ENCODE assay signal across 8 cellular contexts in the genomic region with DNA sequence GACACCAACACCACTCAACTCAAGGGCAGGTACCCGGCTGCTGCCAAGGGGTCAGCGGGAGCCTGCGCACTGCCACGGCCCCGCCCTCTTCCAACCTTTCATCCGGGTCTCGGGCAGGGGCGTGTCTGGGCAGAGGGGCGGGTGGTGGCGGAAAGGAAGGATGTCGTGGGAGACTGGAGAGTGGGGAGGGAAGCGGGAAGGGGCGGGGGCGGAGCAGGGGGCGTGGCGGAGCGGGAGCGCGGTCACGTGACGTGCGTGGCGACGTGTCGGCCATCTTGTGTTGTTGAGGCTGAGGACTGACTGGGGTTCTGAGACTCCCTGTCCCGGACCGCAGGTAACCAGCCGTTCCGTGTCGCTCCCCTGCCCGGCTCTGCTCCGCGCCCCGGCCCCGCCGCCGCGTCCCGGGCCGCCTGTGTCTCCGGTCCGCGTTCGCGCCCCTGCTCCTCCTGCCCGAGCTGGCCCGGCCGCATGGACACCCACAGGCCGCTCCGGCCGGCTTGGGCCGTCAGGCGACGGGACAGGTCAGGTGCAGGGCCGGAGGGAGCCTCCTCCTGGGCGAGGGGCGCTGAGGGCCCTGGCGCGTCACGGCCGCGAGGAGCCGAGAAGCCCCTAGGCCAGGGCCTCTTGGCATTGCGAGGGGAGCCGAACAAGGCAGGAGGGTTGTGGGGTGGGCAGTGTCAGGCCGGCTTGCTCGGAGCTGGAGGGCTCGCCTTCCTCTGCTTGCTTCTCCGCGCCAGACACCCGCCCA. TPM values are rescaled to one million over a fixed set of nuclear protein-coding genes. Genes with fewer than 3 reads are reported as not detected.
DNase-seq lines count a peak whose midpoint lies in the region; ATAC-seq and FAIRE-seq lines count a peak whose summit lies in the region.

A gene with protein sequence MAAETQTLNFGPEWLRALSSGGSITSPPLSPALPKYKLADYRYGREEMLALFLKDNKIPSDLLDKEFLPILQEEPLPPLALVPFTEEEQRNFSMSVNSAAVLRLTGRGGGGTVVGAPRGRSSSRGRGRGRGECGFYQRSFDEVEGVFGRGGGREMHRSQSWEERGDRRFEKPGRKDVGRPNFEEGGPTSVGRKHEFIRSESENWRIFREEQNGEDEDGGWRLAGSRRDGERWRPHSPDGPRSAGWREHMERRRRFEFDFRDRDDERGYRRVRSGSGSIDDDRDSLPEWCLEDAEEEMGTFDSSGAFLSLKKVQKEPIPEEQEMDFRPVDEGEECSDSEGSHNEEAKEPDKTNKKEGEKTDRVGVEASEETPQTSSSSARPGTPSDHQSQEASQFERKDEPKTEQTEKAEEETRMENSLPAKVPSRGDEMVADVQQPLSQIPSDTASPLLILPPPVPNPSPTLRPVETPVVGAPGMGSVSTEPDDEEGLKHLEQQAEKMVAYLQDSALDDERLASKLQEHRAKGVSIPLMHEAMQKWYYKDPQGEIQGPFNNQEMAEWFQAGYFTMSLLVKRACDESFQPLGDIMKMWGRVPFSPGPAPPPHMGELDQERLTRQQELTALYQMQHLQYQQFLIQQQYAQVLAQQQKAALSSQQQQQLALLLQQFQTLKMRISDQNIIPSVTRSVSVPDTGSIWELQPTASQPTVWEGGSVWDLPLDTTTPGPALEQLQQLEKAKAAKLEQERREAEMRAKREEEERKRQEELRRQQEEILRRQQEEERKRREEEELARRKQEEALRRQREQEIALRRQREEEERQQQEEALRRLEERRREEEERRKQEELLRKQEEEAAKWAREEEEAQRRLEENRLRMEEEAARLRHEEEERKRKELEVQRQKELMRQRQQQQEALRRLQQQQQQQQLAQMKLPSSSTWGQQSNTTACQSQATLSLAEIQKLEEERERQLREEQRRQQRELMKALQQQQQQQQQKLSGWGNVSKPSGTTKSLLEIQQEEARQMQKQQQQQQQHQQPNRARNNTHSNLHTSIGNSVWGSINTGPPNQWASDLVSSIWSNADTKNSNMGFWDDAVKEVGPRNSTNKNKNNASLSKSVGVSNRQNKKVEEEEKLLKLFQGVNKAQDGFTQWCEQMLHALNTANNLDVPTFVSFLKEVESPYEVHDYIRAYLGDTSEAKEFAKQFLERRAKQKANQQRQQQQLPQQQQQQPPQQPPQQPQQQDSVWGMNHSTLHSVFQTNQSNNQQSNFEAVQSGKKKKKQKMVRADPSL (N-terminal part only) (plus strand): TSS at position 273 of the 748 bp plus-strand sequence. CDS start 37,867 bp downstream, outside the sequence.

- peak within 1 kb of the TSS; percentile 83 for H4K91ac ChIP-seq in neuronal stem cell (ENCODE audit: low read depth, low read length, poor library complexity)

- peak within 1 kb of the TSS; percentile 87 for H3K4me3 Mint-ChIP-seq in activated naive CD4-positive, alpha-beta T cell treated with anti-CD3 and anti-CD28 coated beads for 36 hours

- no peak within 1 kb of the TSS for H2BK15ac ChIP-seq in neuronal stem cell (ENCODE audit: low read length)

- FAIRE-seq in frontal cortex (lab: Jason Lieb, UNC), result no peak

- peak within 1 kb of the TSS; percentile 95 for H2AFZ ChIP-seq in neuronal stem cell (ENCODE audit: low read length)

- peak within 1 kb of the TSS; percentile 98 for H3K9ac ChIP-seq in SK-N-MC (ENCODE audit: insufficient read length)
- H3K9ac ChIP-seq in neuronal stem cell (ENCODE audit: low read depth, low read length, poor library complexity), result peak within 1 kb of the TSS; percentile 98
- H3K9ac ChIP-seq in subcutaneous abdominal adipose tissue (ENCODE audit: low read length in 5 of 5), result peak within 1 kb of the TSS; percentile 95 to 100 (median 98)

- H2BK120ac ChIP-seq in neuronal stem cell (ENCODE audit: low read depth, low read length), result no peak within 1 kb of the TSS

- peak within 1 kb of the TSS; percentile 11 for H3K14ac ChIP-seq in neuronal stem cell (ENCODE audit: low read length)

- peaks cover 13% of the 10 kb centered on the region for H3K79me1 ChIP-seq in neuronal stem cell (ENCODE audit: low read depth, low read length)

- H4K8ac ChIP-seq in neuronal stem cell (ENCODE audit: low read depth, low read length), result peak within 1 kb of the TSS; percentile 48

- ATAC-seq in HG02571 (IDR thresholded peaks at IDR 0.05; ENCODE audit: unreplicated experiment), result peak; percentile 82

- H3K18ac ChIP-seq in neuronal stem cell (ENCODE audit: low read length), result peak within 1 kb of the TSS; percentile 99

- H3K4me1 ChIP-seq in neuronal stem cell (ENCODE audit: control insufficient read depth in 2 of 2, insufficient read depth in 1 of 2, low read depth in 1 of 2, low read length in 2 of 2) (peaks cover 5 to 14% of the 10 kb centered on the region in 2 donors), subcutaneous abdominal adipose tissue (ENCODE audit: control insufficient read depth in 5 of 5, insufficient read depth in 5 of 5, low read length in 5 of 5) (peaks cover 0 to 48% (median 35%) of the 10 kb centered on the region in 5 donors)

- peaks cover 3% of the 10 kb centered on the region for H3K9me3 Mint-ChIP-seq in activated naive CD4-positive, alpha-beta T cell treated with anti-CD3 and anti-CD28 coated beads for 36 hours

- DNase-seq in GM04504 (ENCODE audit: low read depth) (peak; percentile 91), NCI-H1048 (lab: John Stamatoyannopoulos, UW) (peak; percentile 91), SK-N-MC (ENCODE audit: low read depth, low spot score) (peak; percentile 58), frontal cortex (ENCODE audit: low spot score in 2 of 2) (peak; percentile 92 to 97), neuronal stem cell (ENCODE audit: low spot score) (peak; percentile 92)
- DNase-seq in activated naive CD4-positive, alpha-beta T cell treated with anti-CD3 and anti-CD28 coated beads for 36 hours, result peak; percentile 97

- no peaks in the 10 kb centered on the region for H3K27me3 Mint-ChIP-seq in activated naive CD4-positive, alpha-beta T cell treated with anti-CD3 and anti-CD28 coated beads for 36 hours (ENCODE audit: low read depth)

- intact Hi-C loops in activated naive CD4-positive, alpha-beta T cell treated with anti-CD3 and anti-CD28 coated beads for 36 hours (cut with micrococcal nuclease), result loop anchor here (1.0 to 10.0 kb wide), 7 partner anchors 84 to 1155 kb away; a partner anchor contains a TSS

- peak within 1 kb of the TSS; percentile 100 for H3K4ac ChIP-seq in neuronal stem cell (ENCODE audit: low read length)

- no peaks in the 10 kb centered on the region for H3K27me3 ChIP-seq in neuronal stem cell (ENCODE audit: control insufficient read depth in 3 of 3, insufficient read depth in 3 of 3, low read depth in 1 of 3, low read length in 3 of 3)
- H3K27me3 ChIP-seq in subcutaneous abdominal adipose tissue (ENCODE audit: control insufficient read depth in 5 of 5, insufficient read depth in 4 of 5, low read length in 5 of 5), result no peaks in the 10 kb centered on the region

- peak within 1 kb of the TSS; percentile 64 for H2AK5ac ChIP-seq in neuronal stem cell (ENCODE audit: low read depth, low read length)

- peak within 1 kb of the TSS; percentile 78 for H3K4me2 ChIP-seq in neuronal stem cell (ENCODE audit: insufficient read depth, low read length, poor library complexity, severe bottlenecking)

- no CpG with 5 or more reads among the region's 71 CpGs for WGBS in neuronal stem cell (ENCODE audit: extremely low coverage in 2 of 2, insufficient read length in 2 of 2, insufficient replicate concordance in 1 of 2), 2 donors

- no peak within 1 kb of the TSS for H2BK12ac ChIP-seq in neuronal stem cell (ENCODE audit: low read length)

- H3K27ac Mint-ChIP-seq in activated naive CD4-positive, alpha-beta T cell treated with anti-CD3 and anti-CD28 coated beads for 36 hours, result peak within 1 kb of the TSS; percentile 70

- H3K36me3 ChIP-seq in SK-N-MC (ENCODE audit: insufficient read depth, low read length) (peaks cover 23% of the 10 kb centered on the region), neuronal stem cell (replicated peaks in 1 of 2; ENCODE audit: control insufficient read depth in 2 of 2, insufficient read depth in 2 of 2, low read length in 2 of 2) (peaks cover 0 to 33% of the 10 kb centered on the region in 2 donors), subcutaneous abdominal adipose tissue (ENCODE audit: control insufficient read depth in 5 of 5, insufficient read depth in 5 of 5, low read length in 5 of 5) (no peaks in the 10 kb centered on the region)

- H3K9me3 ChIP-seq in SK-N-MC (ENCODE audit: low read depth, low read length) (no peaks in the 10 kb centered on the region), neuronal stem cell (replicated peaks in 1 of 2; ENCODE audit: control insufficient read depth in 2 of 2, insufficient read depth in 1 of 2, low read depth in 1 of 2, low read length in 2 of 2) (no peaks in the 10 kb centered on the region), subcutaneous abdominal adipose tissue (ENCODE audit: control insufficient read depth in 5 of 5, low read length in 5 of 5) (peaks cover 0 to 3% (median 0%) of the 10 kb centered on the region in 5 donors)

- H3K4me3 ChIP-seq in SK-N-MC (peak within 1 kb of the TSS; percentile 96), neuronal stem cell (ENCODE audit: low read length in 2 of 2) (peak within 1 kb of the TSS; percentile 99), subcutaneous abdominal adipose tissue (ENCODE audit: low read depth in 1 of 5, low read length in 5 of 5) (peak within 1 kb of the TSS; percentile 77 to 98 (median 91))

- H3K27ac ChIP-seq in SK-N-MC (0 out of 2 replicates have a peak within 1 kb of the TSS, but pooled peaks have one; percentile 69), neuronal stem cell (replicated peaks; ENCODE audit: low read length) (peak within 1 kb of the TSS; percentile 75), subcutaneous abdominal adipose tissue (ENCODE audit: low read depth, low read length) (peak within 1 kb of the TSS; percentile 92)

- CTCF ChIA-PET in activated naive CD4-positive, alpha-beta T cell treated with anti-CD3 and anti-CD28 coated beads for 36 hours (lab: Charles Lee), result no interaction called here

- H3K23ac ChIP-seq in neuronal stem cell (ENCODE audit: low read depth, low read length, poor library complexity), result peak within 1 kb of the TSS; percentile 57

- peak within 1 kb of the TSS; percentile 92 for H2BK5ac ChIP-seq in neuronal stem cell (ENCODE audit: low read length)

- peaks cover 17% of the 10 kb centered on the region for H3K36me3 Mint-ChIP-seq in activated naive CD4-positive, alpha-beta T cell treated with anti-CD3 and anti-CD28 coated beads for 36 hours (ENCODE audit: low read depth)

- H3K4me1 Mint-ChIP-seq in activated naive CD4-positive, alpha-beta T cell treated with anti-CD3 and anti-CD28 coated beads for 36 hours (ENCODE audit: low read depth), result peaks cover 36% of the 10 kb centered on the region

RNA-seq across cellular contexts. Expression of the gene that starts here (rescaled TPM):
- total RNA-seq in activated naive CD4-positive, alpha-beta T cell treated with anti-CD3 and anti-CD28 coated beads for 36 hours, result 10 to 100 TPM; 49.7 to 52.8 TPM
- 98.2 TPM for total RNA-seq in frontal cortex
- polyA plus RNA-seq in neuronal stem cell (2013, experiment 1 of 2), result 39.1 TPM
- 39.1 TPM for polyA plus RNA-seq in neuronal stem cell (2013, experiment 2 of 2)

Comparison
In these comparisons a context has a peak if more than half of its experiments do, and no peak if none do; other contexts are left out.
1. Peak in every context shown above with its lines: DNase-seq, ATAC-seq, H3K4me3 ChIP-seq and H3K27ac ChIP-seq.